Comparison of ENCODE assay signal across 8 cellular contexts in genomic region chr16:73068546-73069401, GRCh38. TPM values are rescaled to one million over a fixed set of nuclear protein-coding genes. Genes with fewer than 3 reads are reported as not detected.
A peak's percentile ranks its signal among the peaks of the same experiment; 100 is the strongest.
DNase-seq lines count a peak whose midpoint lies in the region; ATAC-seq lines count a peak whose summit lies in the region.

No MANE protein-coding gene starts in this region.

- peaks cover 70% of the 10 kb centered on the region for H3K27me3 Mint-ChIP-seq in activated T-cell treated with anti-CD3 and anti-CD28 coated beads, Interleukin-2, amount 50 U/mL, for 72 hours (ENCODE audit: low read depth)

- DNase-seq in HPDE6-E6E7 (ENCODE audit: extremely low spot score) = peak; percentile 97
- peak; percentile 72 for DNase-seq in SK-N-DZ (ENCODE audit: low spot score)
- DNase-seq in Right ventricle myocardium superior = peak; percentile 85
- peak; percentile 76 for DNase-seq in sciatic nerve (ENCODE audit: low spot score)
- no peak for DNase-seq in activated T-cell treated with anti-CD3 and anti-CD28 coated beads, Interleukin-2, amount 50 U/mL, for 72 hours
- no peak for DNase-seq in central memory CD4-positive, alpha-beta T cell

- H3K36me3 Mint-ChIP-seq in activated T-cell treated with anti-CD3 and anti-CD28 coated beads, Interleukin-2, amount 50 U/mL, for 72 hours (ENCODE audit: insufficient read depth in 2 of 2) = no peaks in the 10 kb centered on the region

- no peaks in the 10 kb centered on the region for H3K9me3 Mint-ChIP-seq in activated T-cell treated with anti-CD3 and anti-CD28 coated beads, Interleukin-2, amount 50 U/mL, for 72 hours

- H3K27ac Mint-ChIP-seq in activated T-cell treated with anti-CD3 and anti-CD28 coated beads, Interleukin-2, amount 50 U/mL, for 72 hours = no peak overlapping the region

- H3K4me3 Mint-ChIP-seq in activated T-cell treated with anti-CD3 and anti-CD28 coated beads, Interleukin-2, amount 50 U/mL, for 72 hours = no peak overlapping the region

- intact Hi-C loops in Right ventricle myocardium superior (cut with DNase I) = loop anchor here (5.0 kb wide), 1 partner anchor 109 kb away; no protein-coding TSS in a partner anchor
- intact Hi-C loops in sciatic nerve (cut with DNase I) = no loop called here

- peaks cover 22% of the 10 kb centered on the region for H3K4me1 Mint-ChIP-seq in activated T-cell treated with anti-CD3 and anti-CD28 coated beads, Interleukin-2, amount 50 U/mL, for 72 hours (ENCODE audit: low read depth)

- peak; percentile 73 for ATAC-seq in Right ventricle myocardium superior (ENCODE audit: poor library complexity)
- ATAC-seq in sciatic nerve = peak; percentile 74
- ATAC-seq in HG03097 (IDR thresholded peaks at IDR 0.05; ENCODE audit: low FRiP score, unreplicated experiment) = no peak
- no peak for ATAC-seq in GM18520 (IDR thresholded peaks at IDR 0.05; ENCODE audit: unreplicated experiment)
- no peak for ATAC-seq in activated T-cell treated with anti-CD3 and anti-CD28 coated beads, Interleukin-2, amount 50 U/mL, for 72 hours (replicated peaks in 1 of 2)

RNA-seq across cellular contexts. Expression of gene ZFHX3, which starts 20.8 kb away (rescaled TPM):
- polyA plus RNA-seq in SK-N-DZ (2014; cell fraction: cytosol; rRNA removed) = 4.9 and 5.5 TPM in 2 replicates
- 3.0 and 7.3 TPM in 2 replicates for polyA plus RNA-seq in SK-N-DZ (2014; cell fraction: nucleus; rRNA removed)
- 8.3 TPM for total RNA-seq in Right ventricle myocardium superior
- 44.6 TPM for total RNA-seq in sciatic nerve
- total RNA-seq in activated T-cell treated with anti-CD3 and anti-CD28 coated beads, Interleukin-2, amount 50 U/mL, for 72 hours = 1 to 10 TPM in 1 of 2 donors, under 1 TPM in 1; 0.35 to 1.0 TPM

Comparison
In these comparisons a context has a peak if more than half of its experiments do, and no peak if none do; other contexts are left out.
1. DNase-seq: peak in HPDE6-E6E7 (single experiment), SK-N-DZ (single experiment), Right ventricle myocardium superior (single experiment) and sciatic nerve (single experiment); none in activated T-cell treated with anti-CD3 and anti-CD28 coated beads, Interleukin-2, amount 50 U/mL, for 72 hours (0 of 2) and central memory CD4-positive, alpha-beta T cell (single experiment).
2. ATAC-seq: peak in Right ventricle myocardium superior (single experiment) and sciatic nerve (single experiment); none in HG03097 (single experiment), GM18520 (single experiment) and activated T-cell treated with anti-CD3 and anti-CD28 coated beads, Interleukin-2, amount 50 U/mL, for 72 hours (0 of 2).